ENCODE assay signal across 1 cellular context in the genomic region with DNA sequence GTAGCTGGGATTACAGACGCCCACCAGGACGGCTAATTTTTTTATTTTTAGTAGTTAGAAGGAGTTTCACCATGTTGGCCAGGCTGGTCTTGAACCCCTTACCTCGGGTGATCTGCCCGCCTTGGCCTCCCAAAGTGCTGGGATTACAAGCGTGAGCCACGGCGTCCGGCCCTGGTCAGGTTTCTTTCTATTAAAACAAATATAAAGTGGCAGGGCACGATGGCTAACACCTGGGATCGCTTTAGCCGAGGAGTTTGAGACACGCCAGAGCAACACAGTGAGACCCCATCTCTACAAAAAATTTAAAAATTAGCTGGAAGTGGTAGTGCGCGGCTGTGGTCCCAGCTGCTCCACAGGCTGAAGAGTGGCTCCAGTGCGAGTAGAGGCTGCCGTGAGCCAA.
TF ChIP-seq lines count a peak whose summit lies in the region.

No MANE protein-coding gene starts in this region.

TF ChIP-seq in K562, 482 proteins besides CTCF, POLR2A, EP300 and RAD21:
- no peak for TF ChIP-seq NR4A1 (CRISPR knock-in tag; IDR thresholded peaks at IDR 0.05)
- TF ChIP-seq NR4A1 (tag; IDR thresholded peaks at IDR 0.05) = no peak
